Comparison of ENCODE assay signal across 1 cellular context in the genomic region with DNA sequence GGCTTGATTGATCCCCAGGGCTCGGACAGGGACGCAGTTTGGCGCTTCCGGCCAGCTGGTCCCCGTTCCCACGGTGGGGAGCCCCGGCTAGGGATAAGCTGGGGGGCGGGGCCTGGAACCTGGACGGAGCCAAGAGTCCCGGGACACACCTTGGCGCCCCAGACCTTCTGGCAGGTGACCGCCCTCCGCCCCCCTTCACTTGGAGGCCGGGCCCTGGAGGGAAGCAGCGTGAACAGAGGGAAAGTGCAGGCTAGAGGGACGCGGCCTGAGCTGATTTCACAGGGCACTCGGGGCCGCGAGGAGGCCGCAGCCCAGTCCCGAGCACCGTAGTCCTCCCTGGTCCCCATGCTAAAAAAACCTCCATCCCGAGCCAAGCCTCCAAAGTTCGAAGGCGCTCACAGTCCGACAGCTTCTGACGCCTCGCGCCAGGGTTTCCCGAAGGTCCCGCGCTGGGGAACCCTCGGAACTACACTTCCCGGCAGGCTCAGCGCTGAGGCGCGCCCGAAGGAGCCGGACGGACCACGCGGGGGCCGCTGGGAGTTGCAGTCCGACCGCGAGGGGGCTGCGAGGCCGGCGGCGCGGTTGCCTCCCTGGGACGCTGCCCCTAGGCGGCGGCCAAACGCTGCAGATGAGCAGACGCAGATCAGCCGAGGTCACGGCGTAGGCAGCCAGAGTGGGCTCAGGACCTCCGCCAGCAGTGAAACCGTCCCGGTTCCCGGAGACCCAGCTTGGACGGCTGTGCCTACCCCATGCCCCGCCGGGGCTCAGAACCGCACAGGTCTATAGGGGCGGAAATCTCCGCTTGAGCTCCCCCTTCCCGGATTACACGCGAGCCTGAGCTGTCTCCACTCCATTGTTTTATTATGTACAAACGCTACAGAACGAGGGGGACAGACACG.
TF ChIP-seq lines count a peak whose summit lies in the region.

A gene with protein sequence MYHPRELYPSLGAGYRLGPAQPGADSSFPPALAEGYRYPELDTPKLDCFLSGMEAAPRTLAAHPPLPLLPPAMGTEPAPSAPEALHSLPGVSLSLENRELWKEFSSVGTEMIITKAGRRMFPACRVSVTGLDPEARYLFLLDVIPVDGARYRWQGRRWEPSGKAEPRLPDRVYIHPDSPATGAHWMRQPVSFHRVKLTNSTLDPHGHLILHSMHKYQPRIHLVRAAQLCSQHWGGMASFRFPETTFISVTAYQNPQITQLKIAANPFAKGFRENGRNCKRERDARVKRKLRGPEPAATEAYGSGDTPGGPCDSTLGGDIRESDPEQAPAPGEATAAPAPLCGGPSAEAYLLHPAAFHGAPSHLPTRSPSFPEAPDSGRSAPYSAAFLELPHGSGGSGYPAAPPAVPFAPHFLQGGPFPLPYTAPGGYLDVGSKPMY (minus strand): TSS at position 451 of the 899 bp plus-strand sequence. CDS start 731 bp downstream, outside the sequence.

TF ChIP-seq in GM12878, 131 proteins besides CTCF, POLR2A, EP300 and RAD21 (continued from another document and continues in another):
- TF ChIP-seq, protein P1, sequence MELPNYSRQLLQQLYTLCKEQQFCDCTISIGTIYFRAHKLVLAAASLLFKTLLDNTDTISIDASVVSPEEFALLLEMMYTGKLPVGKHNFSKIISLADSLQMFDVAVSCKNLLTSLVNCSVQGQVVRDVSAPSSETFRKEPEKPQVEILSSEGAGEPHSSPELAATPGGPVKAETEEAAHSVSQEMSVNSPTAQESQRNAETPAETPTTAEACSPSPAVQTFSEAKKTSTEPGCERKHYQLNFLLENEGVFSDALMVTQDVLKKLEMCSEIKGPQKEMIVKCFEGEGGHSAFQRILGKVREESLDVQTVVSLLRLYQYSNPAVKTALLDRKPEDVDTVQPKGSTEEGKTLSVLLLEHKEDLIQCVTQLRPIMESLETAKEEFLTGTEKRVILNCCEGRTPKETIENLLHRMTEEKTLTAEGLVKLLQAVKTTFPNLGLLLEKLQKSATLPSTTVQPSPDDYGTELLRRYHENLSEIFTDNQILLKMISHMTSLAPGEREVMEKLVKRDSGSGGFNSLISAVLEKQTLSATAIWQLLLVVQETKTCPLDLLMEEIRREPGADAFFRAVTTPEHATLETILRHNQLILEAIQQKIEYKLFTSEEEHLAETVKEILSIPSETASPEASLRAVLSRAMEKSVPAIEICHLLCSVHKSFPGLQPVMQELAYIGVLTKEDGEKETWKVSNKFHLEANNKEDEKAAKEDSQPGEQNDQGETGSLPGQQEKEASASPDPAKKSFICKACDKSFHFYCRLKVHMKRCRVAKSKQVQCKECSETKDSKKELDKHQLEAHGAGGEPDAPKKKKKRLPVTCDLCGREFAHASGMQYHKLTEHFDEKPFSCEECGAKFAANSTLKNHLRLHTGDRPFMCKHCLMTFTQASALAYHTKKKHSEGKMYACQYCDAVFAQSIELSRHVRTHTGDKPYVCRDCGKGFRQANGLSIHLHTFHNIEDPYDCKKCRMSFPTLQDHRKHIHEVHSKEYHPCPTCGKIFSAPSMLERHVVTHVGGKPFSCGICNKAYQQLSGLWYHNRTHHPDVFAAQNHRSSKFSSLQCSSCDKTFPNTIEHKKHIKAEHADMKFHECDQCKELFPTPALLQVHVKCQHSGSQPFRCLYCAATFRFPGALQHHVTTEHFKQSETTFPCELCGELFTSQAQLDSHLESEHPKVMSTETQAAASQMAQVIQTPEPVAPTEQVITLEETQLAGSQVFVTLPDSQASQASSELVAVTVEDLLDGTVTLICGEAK (IDR thresholded peaks at IDR 0.05; ENCODE audit: borderline replicate concordance), result no peak
- TF ChIP-seq, protein P2, sequence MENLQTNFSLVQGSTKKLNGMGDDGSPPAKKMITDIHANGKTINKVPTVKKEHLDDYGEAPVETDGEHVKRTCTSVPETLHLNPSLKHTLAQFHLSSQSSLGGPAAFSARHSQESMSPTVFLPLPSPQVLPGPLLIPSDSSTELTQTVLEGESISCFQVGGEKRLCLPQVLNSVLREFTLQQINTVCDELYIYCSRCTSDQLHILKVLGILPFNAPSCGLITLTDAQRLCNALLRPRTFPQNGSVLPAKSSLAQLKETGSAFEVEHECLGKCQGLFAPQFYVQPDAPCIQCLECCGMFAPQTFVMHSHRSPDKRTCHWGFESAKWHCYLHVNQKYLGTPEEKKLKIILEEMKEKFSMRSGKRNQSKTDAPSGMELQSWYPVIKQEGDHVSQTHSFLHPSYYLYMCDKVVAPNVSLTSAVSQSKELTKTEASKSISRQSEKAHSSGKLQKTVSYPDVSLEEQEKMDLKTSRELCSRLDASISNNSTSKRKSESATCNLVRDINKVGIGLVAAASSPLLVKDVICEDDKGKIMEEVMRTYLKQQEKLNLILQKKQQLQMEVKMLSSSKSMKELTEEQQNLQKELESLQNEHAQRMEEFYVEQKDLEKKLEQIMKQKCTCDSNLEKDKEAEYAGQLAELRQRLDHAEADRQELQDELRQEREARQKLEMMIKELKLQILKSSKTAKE (IDR thresholded peaks at IDR 0.05; ENCODE audit: low read depth, poor library complexity, severe bottlenecking), result no peak
- TF ChIP-seq MXI1 (IDR thresholded peaks at IDR 0.05; ENCODE audit: low read depth, low read length) (no peak), KLF5 (IDR thresholded peaks at IDR 0.05; ENCODE audit: partially characterized antibody) (peak; percentile 15), MEF2A (IDR thresholded peaks at IDR 0.05; ENCODE audit: insufficient read depth, low read depth, low read length) (no peak), ZBED1 (IDR thresholded peaks at IDR 0.05; ENCODE audit: borderline replicate concordance) (no peak), PML (IDR thresholded peaks at IDR 0.05; ENCODE audit: low read length) (no peak), SIX5 (IDR thresholded peaks at IDR 0.05; ENCODE audit: low read depth, low read length, severe bottlenecking) (peak; percentile 98), EZH2 (IDR thresholded peaks at IDR 0.05; ENCODE audit: borderline replicate concordance, control insufficient read depth, low read depth, low read length) (no peak), ZNF24 (IDR thresholded peaks at IDR 0.05) (no peak), LARP7 (IDR thresholded peaks at IDR 0.05) (peak; percentile 79; the same call in 1 of the 2 replicates), STAT1 (conservative IDR thresholded peaks at IDR 0.05) (0 out of 2 replicates have a peak, but pooled peaks have one; percentile 52), MYC (IDR thresholded peaks at IDR 0.05; ENCODE audit: insufficient read depth, insufficient read length, insufficient replicate concordance, low read length, severe bottlenecking) (no peak), ESRRA (IDR thresholded peaks at IDR 0.05; ENCODE audit: low read length) (no peak), MTA3 (IDR thresholded peaks at IDR 0.05; ENCODE audit: borderline replicate concordance, low read length) (no peak), ASH2L (IDR thresholded peaks at IDR 0.05; ENCODE audit: borderline replicate concordance, low read depth) (no peak), PAX8 (IDR thresholded peaks at IDR 0.05) (no peak), STAT3 (IDR thresholded peaks at IDR 0.05; ENCODE audit: low read depth, low read length) (no peak), BRCA1 (IDR thresholded peaks at IDR 0.05; ENCODE audit: low read depth, low read length) (no peak), NRF1 (conservative IDR thresholded peaks at IDR 0.05; ENCODE audit: low read depth, low read length) (no peak), ZNF217 (IDR thresholded peaks at IDR 0.05) (no peak), CBFB (IDR thresholded peaks at IDR 0.05; ENCODE audit: low read depth) (no peak; the same call in 1 of the 2 replicates), CHD2 (IDR thresholded peaks at IDR 0.05; ENCODE audit: borderline replicate concordance, low read depth, low read length) (no peak; the same call in 1 of the 2 replicates), ZNF622 (IDR thresholded peaks at IDR 0.05) (no peak)
- TF ChIP-seq, protein P3, sequence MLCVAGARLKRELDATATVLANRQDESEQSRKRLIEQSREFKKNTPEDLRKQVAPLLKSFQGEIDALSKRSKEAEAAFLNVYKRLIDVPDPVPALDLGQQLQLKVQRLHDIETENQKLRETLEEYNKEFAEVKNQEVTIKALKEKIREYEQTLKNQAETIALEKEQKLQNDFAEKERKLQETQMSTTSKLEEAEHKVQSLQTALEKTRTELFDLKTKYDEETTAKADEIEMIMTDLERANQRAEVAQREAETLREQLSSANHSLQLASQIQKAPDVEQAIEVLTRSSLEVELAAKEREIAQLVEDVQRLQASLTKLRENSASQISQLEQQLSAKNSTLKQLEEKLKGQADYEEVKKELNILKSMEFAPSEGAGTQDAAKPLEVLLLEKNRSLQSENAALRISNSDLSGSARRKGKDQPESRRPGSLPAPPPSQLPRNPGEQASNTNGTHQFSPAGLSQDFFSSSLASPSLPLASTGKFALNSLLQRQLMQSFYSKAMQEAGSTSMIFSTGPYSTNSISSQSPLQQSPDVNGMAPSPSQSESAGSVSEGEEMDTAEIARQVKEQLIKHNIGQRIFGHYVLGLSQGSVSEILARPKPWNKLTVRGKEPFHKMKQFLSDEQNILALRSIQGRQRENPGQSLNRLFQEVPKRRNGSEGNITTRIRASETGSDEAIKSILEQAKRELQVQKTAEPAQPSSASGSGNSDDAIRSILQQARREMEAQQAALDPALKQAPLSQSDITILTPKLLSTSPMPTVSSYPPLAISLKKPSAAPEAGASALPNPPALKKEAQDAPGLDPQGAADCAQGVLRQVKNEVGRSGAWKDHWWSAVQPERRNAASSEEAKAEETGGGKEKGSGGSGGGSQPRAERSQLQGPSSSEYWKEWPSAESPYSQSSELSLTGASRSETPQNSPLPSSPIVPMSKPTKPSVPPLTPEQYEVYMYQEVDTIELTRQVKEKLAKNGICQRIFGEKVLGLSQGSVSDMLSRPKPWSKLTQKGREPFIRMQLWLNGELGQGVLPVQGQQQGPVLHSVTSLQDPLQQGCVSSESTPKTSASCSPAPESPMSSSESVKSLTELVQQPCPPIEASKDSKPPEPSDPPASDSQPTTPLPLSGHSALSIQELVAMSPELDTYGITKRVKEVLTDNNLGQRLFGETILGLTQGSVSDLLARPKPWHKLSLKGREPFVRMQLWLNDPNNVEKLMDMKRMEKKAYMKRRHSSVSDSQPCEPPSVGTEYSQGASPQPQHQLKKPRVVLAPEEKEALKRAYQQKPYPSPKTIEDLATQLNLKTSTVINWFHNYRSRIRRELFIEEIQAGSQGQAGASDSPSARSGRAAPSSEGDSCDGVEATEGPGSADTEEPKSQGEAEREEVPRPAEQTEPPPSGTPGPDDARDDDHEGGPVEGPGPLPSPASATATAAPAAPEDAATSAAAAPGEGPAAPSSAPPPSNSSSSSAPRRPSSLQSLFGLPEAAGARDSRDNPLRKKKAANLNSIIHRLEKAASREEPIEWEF (IDR thresholded peaks at IDR 0.05; ENCODE audit: insufficient replicate concordance, low read depth, low read length), result no peak
- TF ChIP-seq, protein P4, sequence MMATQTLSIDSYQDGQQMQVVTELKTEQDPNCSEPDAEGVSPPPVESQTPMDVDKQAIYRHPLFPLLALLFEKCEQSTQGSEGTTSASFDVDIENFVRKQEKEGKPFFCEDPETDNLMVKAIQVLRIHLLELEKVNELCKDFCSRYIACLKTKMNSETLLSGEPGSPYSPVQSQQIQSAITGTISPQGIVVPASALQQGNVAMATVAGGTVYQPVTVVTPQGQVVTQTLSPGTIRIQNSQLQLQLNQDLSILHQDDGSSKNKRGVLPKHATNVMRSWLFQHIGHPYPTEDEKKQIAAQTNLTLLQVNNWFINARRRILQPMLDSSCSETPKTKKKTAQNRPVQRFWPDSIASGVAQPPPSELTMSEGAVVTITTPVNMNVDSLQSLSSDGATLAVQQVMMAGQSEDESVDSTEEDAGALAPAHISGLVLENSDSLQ (IDR thresholded peaks at IDR 0.05), result no peak
- TF ChIP-seq, protein P5, sequence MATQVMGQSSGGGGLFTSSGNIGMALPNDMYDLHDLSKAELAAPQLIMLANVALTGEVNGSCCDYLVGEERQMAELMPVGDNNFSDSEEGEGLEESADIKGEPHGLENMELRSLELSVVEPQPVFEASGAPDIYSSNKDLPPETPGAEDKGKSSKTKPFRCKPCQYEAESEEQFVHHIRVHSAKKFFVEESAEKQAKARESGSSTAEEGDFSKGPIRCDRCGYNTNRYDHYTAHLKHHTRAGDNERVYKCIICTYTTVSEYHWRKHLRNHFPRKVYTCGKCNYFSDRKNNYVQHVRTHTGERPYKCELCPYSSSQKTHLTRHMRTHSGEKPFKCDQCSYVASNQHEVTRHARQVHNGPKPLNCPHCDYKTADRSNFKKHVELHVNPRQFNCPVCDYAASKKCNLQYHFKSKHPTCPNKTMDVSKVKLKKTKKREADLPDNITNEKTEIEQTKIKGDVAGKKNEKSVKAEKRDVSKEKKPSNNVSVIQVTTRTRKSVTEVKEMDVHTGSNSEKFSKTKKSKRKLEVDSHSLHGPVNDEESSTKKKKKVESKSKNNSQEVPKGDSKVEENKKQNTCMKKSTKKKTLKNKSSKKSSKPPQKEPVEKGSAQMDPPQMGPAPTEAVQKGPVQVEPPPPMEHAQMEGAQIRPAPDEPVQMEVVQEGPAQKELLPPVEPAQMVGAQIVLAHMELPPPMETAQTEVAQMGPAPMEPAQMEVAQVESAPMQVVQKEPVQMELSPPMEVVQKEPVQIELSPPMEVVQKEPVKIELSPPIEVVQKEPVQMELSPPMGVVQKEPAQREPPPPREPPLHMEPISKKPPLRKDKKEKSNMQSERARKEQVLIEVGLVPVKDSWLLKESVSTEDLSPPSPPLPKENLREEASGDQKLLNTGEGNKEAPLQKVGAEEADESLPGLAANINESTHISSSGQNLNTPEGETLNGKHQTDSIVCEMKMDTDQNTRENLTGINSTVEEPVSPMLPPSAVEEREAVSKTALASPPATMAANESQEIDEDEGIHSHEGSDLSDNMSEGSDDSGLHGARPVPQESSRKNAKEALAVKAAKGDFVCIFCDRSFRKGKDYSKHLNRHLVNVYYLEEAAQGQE (IDR thresholded peaks at IDR 0.05; ENCODE audit: low read depth, low read length), result no peak
- TF ChIP-seq, protein P6, sequence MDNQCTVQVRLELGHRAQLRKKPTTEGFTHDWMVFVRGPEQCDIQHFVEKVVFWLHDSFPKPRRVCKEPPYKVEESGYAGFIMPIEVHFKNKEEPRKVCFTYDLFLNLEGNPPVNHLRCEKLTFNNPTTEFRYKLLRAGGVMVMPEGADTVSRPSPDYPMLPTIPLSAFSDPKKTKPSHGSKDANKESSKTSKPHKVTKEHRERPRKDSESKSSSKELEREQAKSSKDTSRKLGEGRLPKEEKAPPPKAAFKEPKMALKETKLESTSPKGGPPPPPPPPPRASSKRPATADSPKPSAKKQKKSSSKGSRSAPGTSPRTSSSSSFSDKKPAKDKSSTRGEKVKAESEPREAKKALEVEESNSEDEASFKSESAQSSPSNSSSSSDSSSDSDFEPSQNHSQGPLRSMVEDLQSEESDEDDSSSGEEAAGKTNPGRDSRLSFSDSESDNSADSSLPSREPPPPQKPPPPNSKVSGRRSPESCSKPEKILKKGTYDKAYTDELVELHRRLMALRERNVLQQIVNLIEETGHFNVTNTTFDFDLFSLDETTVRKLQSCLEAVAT (IDR thresholded peaks at IDR 0.05), result no peak
- TF ChIP-seq, protein P7, sequence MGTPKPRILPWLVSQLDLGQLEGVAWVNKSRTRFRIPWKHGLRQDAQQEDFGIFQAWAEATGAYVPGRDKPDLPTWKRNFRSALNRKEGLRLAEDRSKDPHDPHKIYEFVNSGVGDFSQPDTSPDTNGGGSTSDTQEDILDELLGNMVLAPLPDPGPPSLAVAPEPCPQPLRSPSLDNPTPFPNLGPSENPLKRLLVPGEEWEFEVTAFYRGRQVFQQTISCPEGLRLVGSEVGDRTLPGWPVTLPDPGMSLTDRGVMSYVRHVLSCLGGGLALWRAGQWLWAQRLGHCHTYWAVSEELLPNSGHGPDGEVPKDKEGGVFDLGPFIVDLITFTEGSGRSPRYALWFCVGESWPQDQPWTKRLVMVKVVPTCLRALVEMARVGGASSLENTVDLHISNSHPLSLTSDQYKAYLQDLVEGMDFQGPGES (IDR thresholded peaks at IDR 0.05), result no peak
- TF ChIP-seq, protein P8, sequence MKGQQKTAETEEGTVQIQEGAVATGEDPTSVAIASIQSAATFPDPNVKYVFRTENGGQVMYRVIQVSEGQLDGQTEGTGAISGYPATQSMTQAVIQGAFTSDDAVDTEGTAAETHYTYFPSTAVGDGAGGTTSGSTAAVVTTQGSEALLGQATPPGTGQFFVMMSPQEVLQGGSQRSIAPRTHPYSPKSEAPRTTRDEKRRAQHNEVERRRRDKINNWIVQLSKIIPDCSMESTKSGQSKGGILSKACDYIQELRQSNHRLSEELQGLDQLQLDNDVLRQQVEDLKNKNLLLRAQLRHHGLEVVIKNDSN (IDR thresholded peaks at IDR 0.05; ENCODE audit: borderline replicate concordance, extremely low read length, insufficient read depth, low read depth, low read length), result no peak
